Comparison of ENCODE assay signal across 1 cellular context in genomic region chr1:65309317-65310077, GRCh38.
TF ChIP-seq lines count a peak whose summit lies in the region.

Gene DNAJC6 (plus strand): TSS chr1:65309543. CDS start chr1:65309746, 203 bp downstream.

TF ChIP-seq in K562, 482 proteins besides CTCF, POLR2A, EP300 and RAD21 (continued from another document and continues in another):
- no peak for TF ChIP-seq TFE3 (CRISPR knock-in tag; IDR thresholded peaks at IDR 0.05)
- TF ChIP-seq ATF4 (CRISPR knock-in tag; IDR thresholded peaks at IDR 0.05): no peak
- TF ChIP-seq PCBP2 (IDR thresholded peaks at IDR 0.05; ENCODE audit: low read depth, low read length, poor library complexity, severe bottlenecking): peak; percentile 95
- TF ChIP-seq ZNF282 (CRISPR knock-in tag; IDR thresholded peaks at IDR 0.05): peak; percentile 92; the same call in 1 of the 2 replicates
- peak; percentile 13; the same call in 1 of the 2 replicates for TF ChIP-seq ZNF24 (IDR thresholded peaks at IDR 0.05)
- TF ChIP-seq ERF (CRISPR knock-in tag; IDR thresholded peaks at IDR 0.05): no peak
- TF ChIP-seq CHD2 (IDR thresholded peaks at IDR 0.05; ENCODE audit: low read depth, low read length): no peak
- no peak for TF ChIP-seq XRCC4 (IDR thresholded peaks at IDR 0.05; ENCODE audit: extremely low read depth, insufficient read depth, insufficient read length)
- TF ChIP-seq, protein P1, sequence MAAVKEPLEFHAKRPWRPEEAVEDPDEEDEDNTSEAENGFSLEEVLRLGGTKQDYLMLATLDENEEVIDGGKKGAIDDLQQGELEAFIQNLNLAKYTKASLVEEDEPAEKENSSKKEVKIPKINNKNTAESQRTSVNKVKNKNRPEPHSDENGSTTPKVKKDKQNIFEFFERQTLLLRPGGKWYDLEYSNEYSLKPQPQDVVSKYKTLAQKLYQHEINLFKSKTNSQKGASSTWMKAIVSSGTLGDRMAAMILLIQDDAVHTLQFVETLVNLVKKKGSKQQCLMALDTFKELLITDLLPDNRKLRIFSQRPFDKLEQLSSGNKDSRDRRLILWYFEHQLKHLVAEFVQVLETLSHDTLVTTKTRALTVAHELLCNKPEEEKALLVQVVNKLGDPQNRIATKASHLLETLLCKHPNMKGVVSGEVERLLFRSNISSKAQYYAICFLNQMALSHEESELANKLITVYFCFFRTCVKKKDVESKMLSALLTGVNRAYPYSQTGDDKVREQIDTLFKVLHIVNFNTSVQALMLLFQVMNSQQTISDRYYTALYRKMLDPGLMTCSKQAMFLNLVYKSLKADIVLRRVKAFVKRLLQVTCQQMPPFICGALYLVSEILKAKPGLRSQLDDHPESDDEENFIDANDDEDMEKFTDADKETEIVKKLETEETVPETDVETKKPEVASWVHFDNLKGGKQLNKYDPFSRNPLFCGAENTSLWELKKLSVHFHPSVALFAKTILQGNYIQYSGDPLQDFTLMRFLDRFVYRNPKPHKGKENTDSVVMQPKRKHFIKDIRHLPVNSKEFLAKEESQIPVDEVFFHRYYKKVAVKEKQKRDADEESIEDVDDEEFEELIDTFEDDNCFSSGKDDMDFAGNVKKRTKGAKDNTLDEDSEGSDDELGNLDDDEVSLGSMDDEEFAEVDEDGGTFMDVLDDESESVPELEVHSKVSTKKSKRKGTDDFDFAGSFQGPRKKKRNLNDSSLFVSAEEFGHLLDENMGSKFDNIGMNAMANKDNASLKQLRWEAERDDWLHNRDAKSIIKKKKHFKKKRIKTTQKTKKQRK (IDR thresholded peaks at IDR 0.05; ENCODE audit: borderline replicate concordance, low read depth, low read length): no peak
- no peak for TF ChIP-seq NUFIP1 (IDR thresholded peaks at IDR 0.05; ENCODE audit: partially characterized antibody)
- TF ChIP-seq FOXP1 (CRISPR knock-in tag; IDR thresholded peaks at IDR 0.05): peak; percentile 90
- TF ChIP-seq ARHGAP35 (IDR thresholded peaks at IDR 0.05; ENCODE audit: partially characterized antibody): peak; percentile 55
- TF ChIP-seq ZNF197 (CRISPR knock-in tag; IDR thresholded peaks at IDR 0.05; ENCODE audit: low read depth): 0 out of 2 replicates have a peak, but pooled peaks have one; percentile 39
- TF ChIP-seq CHD4 (IDR thresholded peaks at IDR 0.05; ENCODE audit: insufficient read depth, insufficient replicate concordance, low read depth, low read length, poor library complexity, severe bottlenecking): no peak
- TF ChIP-seq ELK1 (CRISPR knock-in tag; IDR thresholded peaks at IDR 0.05): no peak
- TF ChIP-seq, protein P2, sequence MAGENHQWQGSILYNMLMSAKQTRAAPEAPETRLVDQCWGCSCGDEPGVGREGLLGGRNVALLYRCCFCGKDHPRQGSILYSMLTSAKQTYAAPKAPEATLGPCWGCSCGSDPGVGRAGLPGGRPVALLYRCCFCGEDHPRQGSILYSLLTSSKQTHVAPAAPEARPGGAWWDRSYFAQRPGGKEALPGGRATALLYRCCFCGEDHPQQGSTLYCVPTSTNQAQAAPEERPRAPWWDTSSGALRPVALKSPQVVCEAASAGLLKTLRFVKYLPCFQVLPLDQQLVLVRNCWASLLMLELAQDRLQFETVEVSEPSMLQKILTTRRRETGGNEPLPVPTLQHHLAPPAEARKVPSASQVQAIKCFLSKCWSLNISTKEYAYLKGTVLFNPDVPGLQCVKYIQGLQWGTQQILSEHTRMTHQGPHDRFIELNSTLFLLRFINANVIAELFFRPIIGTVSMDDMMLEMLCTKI (IDR thresholded peaks at IDR 0.05; ENCODE audit: partially characterized antibody): no peak
- TF ChIP-seq ZNF134 (CRISPR knock-in tag; conservative IDR thresholded peaks at IDR 0.05): no peak
- no peak for TF ChIP-seq CBFA2T3 (IDR thresholded peaks at IDR 0.05)
- TF ChIP-seq KHSRP (IDR thresholded peaks at IDR 0.05): no peak
- no peak for TF ChIP-seq ZNF124 (CRISPR knock-in tag; IDR thresholded peaks at IDR 0.05)
- no peak for TF ChIP-seq RBM17 (IDR thresholded peaks at IDR 0.05; ENCODE audit: borderline replicate concordance, low read depth, low read length)
- no peak for TF ChIP-seq ZNF140 (CRISPR knock-in tag; IDR thresholded peaks at IDR 0.05)
- no peak for TF ChIP-seq PBX2 (CRISPR knock-in tag; IDR thresholded peaks at IDR 0.05; ENCODE audit: low read depth)
- no peak for TF ChIP-seq PBX2 (tag; conservative IDR thresholded peaks at IDR 0.05; ENCODE audit: low read depth)
- TF ChIP-seq SMC3 (conservative IDR thresholded peaks at IDR 0.05; ENCODE audit: insufficient read depth, low read depth, low read length): no peak
- TF ChIP-seq ZNF445 (CRISPR knock-in tag; IDR thresholded peaks at IDR 0.05; ENCODE audit: low read depth): no peak
- TF ChIP-seq ZBTB1 (CRISPR knock-in tag; IDR thresholded peaks at IDR 0.05; ENCODE audit: borderline replicate concordance, low read depth): peak; percentile 63; the same call in 1 of the 2 replicates
- TF ChIP-seq IRF9 (tag; IDR thresholded peaks at IDR 0.05): no peak
- no peak for TF ChIP-seq POLR2B (IDR thresholded peaks at IDR 0.05; ENCODE audit: low read depth, partially characterized antibody)
- TF ChIP-seq, protein P3, sequence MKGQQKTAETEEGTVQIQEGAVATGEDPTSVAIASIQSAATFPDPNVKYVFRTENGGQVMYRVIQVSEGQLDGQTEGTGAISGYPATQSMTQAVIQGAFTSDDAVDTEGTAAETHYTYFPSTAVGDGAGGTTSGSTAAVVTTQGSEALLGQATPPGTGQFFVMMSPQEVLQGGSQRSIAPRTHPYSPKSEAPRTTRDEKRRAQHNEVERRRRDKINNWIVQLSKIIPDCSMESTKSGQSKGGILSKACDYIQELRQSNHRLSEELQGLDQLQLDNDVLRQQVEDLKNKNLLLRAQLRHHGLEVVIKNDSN (CRISPR knock-in tag; IDR thresholded peaks at IDR 0.05): no peak
- 0 out of 2 replicates have a peak, but pooled peaks have one; percentile 24 for TF ChIP-seq TOE1 (IDR thresholded peaks at IDR 0.05; ENCODE audit: borderline replicate concordance)
- 0 out of 2 replicates have a peak, but pooled peaks have one; percentile 37 for TF ChIP-seq TOE1 (CRISPR knock-in tag; IDR thresholded peaks at IDR 0.05; ENCODE audit: borderline replicate concordance, low read depth)
- 0 out of 2 replicates have a peak, but pooled peaks have one; percentile 40 for TF ChIP-seq GATA2 (CRISPR knock-in tag; IDR thresholded peaks at IDR 0.05)
- TF ChIP-seq RBFOX2 (IDR thresholded peaks at IDR 0.05; ENCODE audit: low read depth, low read length): peak; percentile 35; the same call in 1 of the 2 replicates
- no peak for TF ChIP-seq EWSR1 (IDR thresholded peaks at IDR 0.05; ENCODE audit: borderline replicate concordance, low read depth, partially characterized antibody)
- no peak for TF ChIP-seq NCOA4 (IDR thresholded peaks at IDR 0.05; ENCODE audit: partially characterized antibody)
- peak; percentile 80 for TF ChIP-seq CCNT2 (IDR thresholded peaks at IDR 0.05; ENCODE audit: borderline replicate concordance, extremely low read depth, insufficient read length, low read depth, low read length)
- TF ChIP-seq ZNF395 (CRISPR knock-in tag; IDR thresholded peaks at IDR 0.05): no peak
- no peak for TF ChIP-seq SUPT5H (IDR thresholded peaks at IDR 0.05)
- TF ChIP-seq THRA (IDR thresholded peaks at IDR 0.05): no peak
- TF ChIP-seq CBFA2T2 (conservative IDR thresholded peaks at IDR 0.05): no peak
- TF ChIP-seq DDX20 (tag; IDR thresholded peaks at IDR 0.05; ENCODE audit: low read depth): no peak
- peak; percentile 96 for TF ChIP-seq MIER1 (IDR thresholded peaks at IDR 0.05; ENCODE audit: low read depth)
- no peak for TF ChIP-seq HNRNPL (IDR thresholded peaks at IDR 0.05; ENCODE audit: low read depth, low read length)
- TF ChIP-seq HDAC8 (tag; IDR thresholded peaks at IDR 0.05): 0 out of 2 replicates have a peak, but pooled peaks have one; percentile 34
- TF ChIP-seq KAT2B (IDR thresholded peaks at IDR 0.05; ENCODE audit: low read depth, low read length): no peak
- 0 out of 2 replicates have a peak, but pooled peaks have one; percentile 39 for TF ChIP-seq E2F3 (CRISPR knock-in tag; IDR thresholded peaks at IDR 0.05)
- no peak for TF ChIP-seq NR4A1 (CRISPR knock-in tag; IDR thresholded peaks at IDR 0.05)
- no peak for TF ChIP-seq NR4A1 (tag; IDR thresholded peaks at IDR 0.05)
- no peak for TF ChIP-seq CBX5 (IDR thresholded peaks at IDR 0.05; ENCODE audit: borderline replicate concordance, low read depth)
- no peak for TF ChIP-seq HMG20B (CRISPR knock-in tag; IDR thresholded peaks at IDR 0.05)
